ENCODE assay signal across 11 cellular contexts in genomic region chr6:157281570-157281969, GRCh38. TPM values are rescaled to one million over a fixed set of nuclear protein-coding genes. Genes with fewer than 3 reads are reported as not detected.
DNase-seq lines count a peak whose midpoint lies in the region; ATAC-seq and TF ChIP-seq lines count a peak whose summit lies in the region.
"Had no signal": no experiment of that assay in that cellular context is flagged by ENCODE, and none has a peak within 500 bp of the region (broad histone marks: within the 10 kb centered on the region; RNA-seq: fewer than 3 reads in every experiment).

No MANE protein-coding gene starts in this region.

- 64% methylated on average over 9 of the region's 9 CpGs for WGBS in mammary epithelial cell (ENCODE audit: low coverage, missing lambda C conversion rate)

- no peak overlapping the region for H3K27ac ChIP-seq in mammary epithelial cell (ENCODE audit: insufficient read depth, low read depth, low read length)
- no peak overlapping the region for H3K27ac ChIP-seq in CD4-positive, alpha-beta T cell (ENCODE audit: low read depth, low read length)
- H3K27ac ChIP-seq: SK-N-MC had no signal

- H3K79me2 ChIP-seq in mammary epithelial cell (ENCODE audit: insufficient read depth, low read length): no peaks in the 10 kb centered on the region

- POLR2A ChIA-PET in CD4-positive, alpha-beta T cell (lab: Charles Lee): no interaction called here

- H3K27me3 Mint-ChIP-seq in natural killer cell (ENCODE audit: low read depth in 2 of 2): peaks cover 0 to 5% of the 10 kb centered on the region in 2 donors
- H3K27me3 Mint-ChIP-seq in CD4-positive, alpha-beta T cell: no peaks in the 10 kb centered on the region

- H3K9me3 Mint-ChIP-seq in natural killer cell: no peaks in the 10 kb centered on the region
- H3K9me3 Mint-ChIP-seq in CD4-positive, alpha-beta T cell: no peaks in the 10 kb centered on the region

- CTCF ChIA-PET in mammary epithelial cell (lab: Charles Lee; ENCODE audit: low non-redundant PET): no interaction called here
- CTCF ChIA-PET in CD4-positive, alpha-beta T cell (lab: Charles Lee): interaction anchor here (0.7 kb wide), 1 partner anchor 29 kb away, joined by 5 read pairs; no protein-coding TSS in a partner anchor

- BruUV-seq in mammary epithelial cell (replicated peaks; lab: Mats Ljungman, UMichigan): no TSS peak

- dilution Hi-C loops in mammary epithelial cell (cut with HindIII; ENCODE audit: low sequenced_read_pairs): no loop called here

- intact Hi-C loops in mammary epithelial cell (cut with micrococcal nuclease) (no loop called here), natural killer cell (cut with micrococcal nuclease) (no loop called here)
- intact Hi-C loops in CD4-positive, alpha-beta T cell (cut with DNase I, micrococcal nuclease): no loop called here

- no peak overlapping the region for H3K4me3 ChIP-seq in mammary epithelial cell (replicated peaks in 1 of 3; ENCODE audit: insufficient read depth in 1 of 3, low read depth in 2 of 3, low read length in 3 of 3)
- H3K4me3 ChIP-seq: SK-N-MC had no signal

- no peaks in the 10 kb centered on the region for H3K9me3 ChIP-seq in mammary epithelial cell (replicated peaks; ENCODE audit: insufficient read depth, low read length)
- H3K9me3 ChIP-seq in CD4-positive, alpha-beta T cell (ENCODE audit: control insufficient read depth, low read length): no peaks in the 10 kb centered on the region

- H4K20me1 ChIP-seq in mammary epithelial cell (ENCODE audit: insufficient read depth, low read length): no peaks in the 10 kb centered on the region

- no peak overlapping the region for H3K4me3 Mint-ChIP-seq in natural killer cell
- H3K4me3 Mint-ChIP-seq in CD4-positive, alpha-beta T cell: no peak overlapping the region

- no peaks in the 10 kb centered on the region for H3K4me1 ChIP-seq in mammary epithelial cell (ENCODE audit: insufficient read depth, low read length)

- DNase-seq in EH (ENCODE audit: low read depth) (peak; percentile 12), M059J (ENCODE audit: low read depth) (peak; percentile 51), mammary epithelial cell (no peak), natural killer cell (no peak), NCI-H2081 treated with DMSO at 0.1 percent for 48 hours (lab: John Stamatoyannopoulos, UW) (no peak), COR-L47 (lab: John Stamatoyannopoulos, UW) (no peak)
- DNase-seq in CD4-positive, alpha-beta T cell: no peak
- DNase-seq: amygdala; stimulated activated CD4-positive, alpha-beta T cell treated with anti-CD3 and anti-CD28 coated beads, Interleukin-4, amount 100 ng/mL, for 4 hours had no signal

- ATAC-seq in natural killer cell (peak; percentile 46 to 68 (median 59)), GM21786 (IDR thresholded peaks at IDR 0.05; ENCODE audit: unreplicated experiment) (no peak)
- no peak for ATAC-seq in CD4-positive, alpha-beta T cell (ENCODE audit: poor library complexity)

- TF ChIP-seq CTCF in mammary epithelial cell (conservative IDR thresholded peaks at IDR 0.05 in 1 of 2, IDR thresholded peaks at IDR 0.05 in 1 of 2; ENCODE audit: extremely low read depth in 1 of 2, insufficient read depth in 1 of 2, low read depth in 1 of 2, low read length in 2 of 2) (peak; percentile 9 to 27), natural killer cell (IDR thresholded peaks at IDR 0.05) (no peak)
- TF ChIP-seq CTCF in CD4-positive, alpha-beta T cell (IDR thresholded peaks at IDR 0.05): no peak

- no peak overlapping the region for H3K27ac Mint-ChIP-seq in natural killer cell
- no peak overlapping the region for H3K27ac Mint-ChIP-seq in CD4-positive, alpha-beta T cell

- H3K9ac ChIP-seq in mammary epithelial cell (ENCODE audit: insufficient read depth, low read length): no peak overlapping the region

- H3K4me2 ChIP-seq in mammary epithelial cell (ENCODE audit: insufficient read depth, low read depth, low read length): no peak overlapping the region

- no peaks in the 10 kb centered on the region for H3K4me1 Mint-ChIP-seq in natural killer cell
- no peaks in the 10 kb centered on the region for H3K4me1 Mint-ChIP-seq in CD4-positive, alpha-beta T cell (ENCODE audit: low read depth)

- H3K36me3 Mint-ChIP-seq in natural killer cell: no peaks in the 10 kb centered on the region
- no peaks in the 10 kb centered on the region for H3K36me3 Mint-ChIP-seq in CD4-positive, alpha-beta T cell (ENCODE audit: low read depth)

- no peaks in the 10 kb centered on the region for H3K36me3 ChIP-seq in mammary epithelial cell (ENCODE audit: insufficient read depth, low read length)

- no peaks in the 10 kb centered on the region for H3K27me3 ChIP-seq in mammary epithelial cell (ENCODE audit: insufficient read depth, low read length)
- H3K27me3 ChIP-seq in CD4-positive, alpha-beta T cell (ENCODE audit: control insufficient read depth, insufficient read depth, low read length): no peaks in the 10 kb centered on the region

- in situ Hi-C loops in mammary epithelial cell (cut with MboI; ENCODE audit: low sequenced_read_pairs in 2 of 2): no loop called here

- H2AFZ ChIP-seq in mammary epithelial cell (ENCODE audit: low read depth, low read length): no peak overlapping the region

RNA-seq across cellular contexts. Expression of gene TMEM242, which starts 41.7 kb away (rescaled TPM):
- total RNA-seq in M059J (2014; rRNA removed; shearing (Covaris generic)): 10.7 and 11.8 TPM in 2 replicates
- total RNA-seq in mammary epithelial cell: 10 to 100 TPM in 1 of 2 donors, 1 to 10 TPM in 1; 6.0 to 13.8 TPM
- 4.7 TPM for polyA plus RNA-seq in mammary epithelial cell
- 3.6 TPM for polyA minus RNA-seq in mammary epithelial cell
- 10 to 100 TPM; 18.5 to 24.8 (median 19.8) TPM for total RNA-seq in natural killer cell
- 10 to 100 TPM; 13.6 to 15.6 TPM for total RNA-seq in CD4-positive, alpha-beta T cell

Comparison
In these comparisons a context has a peak if more than half of its experiments do, and no peak if none do; other contexts are left out.
1. DNase-seq: peak in EH (single experiment) and M059J (single experiment); none in mammary epithelial cell (single experiment), natural killer cell (single experiment), NCI-H2081 treated with DMSO at 0.1 percent for 48 hours (single experiment), CD4-positive, alpha-beta T cell (0 of 10) and COR-L47 (single experiment).
2. CTCF ChIP-seq: peak in mammary epithelial cell (2 of 2); none in natural killer cell (single experiment) and CD4-positive, alpha-beta T cell (single experiment).
3. ATAC-seq: peak in natural killer cell (3 of 3); none in GM21786 (single experiment) and CD4-positive, alpha-beta T cell (single experiment).